In the genomic region with DNA sequence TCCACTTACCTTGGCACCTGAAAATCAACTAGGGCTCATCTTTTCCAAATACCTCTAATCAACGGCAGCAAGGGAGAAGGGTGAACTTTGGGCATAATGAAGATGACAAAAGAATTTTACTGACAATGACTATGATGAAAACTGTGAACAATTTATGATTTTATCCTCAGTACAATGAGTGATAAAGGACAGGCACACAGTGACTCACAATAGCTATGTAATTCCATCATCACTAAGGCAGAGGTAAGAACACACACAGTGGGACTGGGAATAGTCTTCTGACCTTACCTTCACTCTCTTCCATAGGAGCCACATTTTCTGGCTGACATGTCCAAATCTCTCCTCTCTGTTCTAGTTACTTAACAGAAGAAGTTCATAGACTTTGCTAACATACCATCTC, we compare ENCODE assay signal across 29 cellular contexts. TPM values are rescaled to one million over a fixed set of nuclear protein-coding genes. Genes with fewer than 3 reads are reported as not detected.
"Had no signal": no experiment of that assay in that cellular context is flagged by ENCODE, and none has a peak within 500 bp of the region (broad histone marks: within the 10 kb centered on the region; RNA-seq: fewer than 3 reads in every experiment).

No MANE protein-coding gene starts in this region.

- H3K9me3 ChIP-seq: gastroesophageal sphincter, left ventricle myocardium inferior, neutrophil, psoas muscle, right lobe of liver, testis, tibial nerve had no signal

- H3K4me1 Mint-ChIP-seq: naive thymus-derived CD4-positive, alpha-beta T cell; stimulated activated effector memory CD8-positive, alpha-beta T cell treated with anti-CD3 and anti-CD28 coated beads, Interleukin-12 subunit alpha, Interleukin-12 subunit beta, amount 100 ng/mL, for 72 hours; stimulated activated naive CD8-positive, alpha-beta T cell treated with anti-CD3 and anti-CD28 coated beads, Interleukin-15, amount 100 ng/mL, for 72 hours had no signal

- H3K4me3 ChIP-seq: coronary artery, gastroesophageal sphincter, left ventricle myocardium inferior, lung, psoas muscle, right lobe of liver, testis, tibial nerve had no signal

- FAIRE-seq: endometrium had no signal

- H3K27me3 Mint-ChIP-seq: naive thymus-derived CD4-positive, alpha-beta T cell; stimulated activated naive CD8-positive, alpha-beta T cell treated with anti-CD3 and anti-CD28 coated beads, Interleukin-15, amount 100 ng/mL, for 72 hours had no signal

- H3K27ac Mint-ChIP-seq: naive thymus-derived CD4-positive, alpha-beta T cell; stimulated activated effector memory CD8-positive, alpha-beta T cell treated with anti-CD3 and anti-CD28 coated beads, Interleukin-12 subunit alpha, Interleukin-12 subunit beta, amount 100 ng/mL, for 72 hours; stimulated activated naive CD8-positive, alpha-beta T cell treated with anti-CD3 and anti-CD28 coated beads, Interleukin-15, amount 100 ng/mL, for 72 hours had no signal

- H3K36me3 Mint-ChIP-seq: stimulated activated effector memory CD8-positive, alpha-beta T cell treated with anti-CD3 and anti-CD28 coated beads, Interleukin-12 subunit alpha, Interleukin-12 subunit beta, amount 100 ng/mL, for 72 hours had no signal

- H3K4me1 ChIP-seq: gastroesophageal sphincter, psoas muscle, right lobe of liver, testis, tibial nerve had no signal

- H3K36me3 ChIP-seq: gastroesophageal sphincter, left ventricle myocardium inferior, neutrophil, right lobe of liver, tibial nerve had no signal

- H3K27ac ChIP-seq: coronary artery, gastroesophageal sphincter, left ventricle myocardium inferior, neutrophil, psoas muscle, right lobe of liver, testis, tibial nerve had no signal

- H3K27me3 ChIP-seq: gastroesophageal sphincter, neutrophil, right lobe of liver, testis, tibial nerve had no signal

- H3K9me3 Mint-ChIP-seq: naive thymus-derived CD4-positive, alpha-beta T cell; stimulated activated effector memory CD8-positive, alpha-beta T cell treated with anti-CD3 and anti-CD28 coated beads, Interleukin-12 subunit alpha, Interleukin-12 subunit beta, amount 100 ng/mL, for 72 hours; stimulated activated naive CD8-positive, alpha-beta T cell treated with anti-CD3 and anti-CD28 coated beads, Interleukin-15, amount 100 ng/mL, for 72 hours had no signal

- DNase-seq: caudate nucleus; effector memory CD4-positive, alpha-beta T cell; erythroblast; glutamatergic neuron; islet precursor cell; left ventricle myocardium inferior; naive thymus-derived CD4-positive, alpha-beta T cell; psoas muscle; retina; right lobe of liver; stimulated activated CD4-positive, alpha-beta T cell treated with anti-CD3 and anti-CD28 coated beads, Interleukin-4, amount 100 ng/mL, for 1 hour; stimulated activated CD8-positive, alpha-beta memory T cell treated with anti-CD3 and anti-CD28 coated beads, Interleukin-4, amount 100 ng/mL, for 48 hours; stimulated activated naive CD8-positive, alpha-beta T cell treated with anti-CD3 and anti-CD28 coated beads, Interleukin-15, amount 100 ng/mL, for 72 hours; testis had no signal

- ATAC-seq: gastroesophageal sphincter; naive thymus-derived CD4-positive, alpha-beta T cell; psoas muscle; stimulated activated effector memory CD8-positive, alpha-beta T cell treated with anti-CD3 and anti-CD28 coated beads, Interleukin-12 subunit alpha, Interleukin-12 subunit beta, amount 100 ng/mL, for 72 hours; stimulated activated naive CD8-positive, alpha-beta T cell treated with anti-CD3 and anti-CD28 coated beads, Interleukin-15, amount 100 ng/mL, for 72 hours had no signal

- H3K4me3 Mint-ChIP-seq: naive thymus-derived CD4-positive, alpha-beta T cell; stimulated activated effector memory CD8-positive, alpha-beta T cell treated with anti-CD3 and anti-CD28 coated beads, Interleukin-12 subunit alpha, Interleukin-12 subunit beta, amount 100 ng/mL, for 72 hours; stimulated activated naive CD8-positive, alpha-beta T cell treated with anti-CD3 and anti-CD28 coated beads, Interleukin-15, amount 100 ng/mL, for 72 hours had no signal

RNA-seq across cellular contexts. Expression of gene KCNV2, which starts 26.1 kb away (rescaled TPM):
- total RNA-seq: chondrocyte; fibroblast of villous mesenchyme; gastroesophageal sphincter; left ventricle myocardium inferior; lung; mesenteric fat pad; mononuclear cell; naive thymus-derived CD4-positive, alpha-beta T cell; osteoblast; psoas muscle; right lobe of liver; subcutaneous adipose tissue; tibial nerve; ureter had no signal
- polyA plus RNA-seq: lung; naive thymus-derived CD4-positive, alpha-beta T cell; neural cell; psoas muscle had no signal
